ENCODE assay signal across 28 cellular contexts in the genomic region with DNA sequence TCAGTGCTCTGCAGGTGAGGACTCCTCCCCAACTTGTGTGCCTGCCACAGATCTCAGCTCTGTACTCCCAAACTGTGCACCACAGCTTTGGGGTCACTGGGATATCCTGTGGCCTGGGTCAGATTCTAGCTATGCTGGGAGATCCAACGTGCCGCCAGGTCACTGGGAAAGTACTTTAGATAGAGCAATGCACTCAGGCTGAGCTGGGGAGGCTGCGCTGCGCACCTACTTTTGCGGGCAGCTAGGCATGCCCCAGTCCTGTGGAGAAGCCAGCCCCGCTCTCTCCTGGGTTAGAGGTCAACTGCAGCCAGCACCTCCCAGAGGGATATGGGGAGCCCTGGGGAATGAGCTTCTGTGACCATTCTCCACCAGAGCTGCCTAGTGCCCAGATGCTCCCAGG.
"Had no signal": no experiment of that assay in that cellular context is flagged by ENCODE, and none has a peak within 500 bp of the region (broad histone marks: within the 10 kb centered on the region; RNA-seq: fewer than 3 reads in every experiment).

No MANE protein-coding gene starts in this region.

- H3K27ac ChIP-seq: body of pancreas, colonic mucosa, ovary, psoas muscle, sigmoid colon, thoracic aorta, uterus had no signal

- DNase-seq: activated B cell treated with CpG ODN at 0.5 μM for 24 hours; activated CD4-positive, alpha-beta T cell treated with anti-CD3 and anti-CD28 coated beads, Interleukin-2, amount 50 U/mL, for 1 hour; activated CD8-positive, alpha-beta memory T cell treated with anti-CD3 and anti-CD28 coated beads, Interleukin-2, amount 10 ng/mL, durations not matched to agents 7 days and 5 days; activated CD8-positive, alpha-beta T cell treated with anti-CD3 and anti-CD28 coated beads for 36 hours; activated effector memory CD4-positive, alpha-beta T cell treated with Interleukin-2 at 50 U/mL for 16 hours; activated naive CD4-positive, alpha-beta T cell treated with Interleukin-2 at 50 U/mL for 16 hours; anterior cingulate cortex; body of pancreas; colonic mucosa; effector CD8-positive, alpha-beta T cell; head of caudate nucleus; hippocampal formation; naive B cell; nephron progenitor cell; ovary; sigmoid colon; small intestine; stimulated activated CD4-positive, alpha-beta T cell treated with anti-CD3 and anti-CD28 coated beads, Interleukin-4, amount 100 ng/mL, for 24 hours; T-helper 2 cell; trophoblast cell; uterus had no signal

- H3K4me1 ChIP-seq: body of pancreas, colonic mucosa, psoas muscle, sigmoid colon, uterus had no signal

- H3K27ac Mint-ChIP-seq: activated B cell treated with CpG ODN at 0.5 μM for 24 hours; activated CD8-positive, alpha-beta memory T cell treated with anti-CD3 and anti-CD28 coated beads, Interleukin-2, amount 10 ng/mL, durations not matched to agents 7 days and 5 days; activated CD8-positive, alpha-beta T cell treated with anti-CD3 and anti-CD28 coated beads for 36 hours; activated naive CD8-positive, alpha-beta T cell; nephron progenitor cell; stimulated activated effector memory CD8-positive, alpha-beta T cell treated with anti-CD3 and anti-CD28 coated beads, Interleukin-12 subunit alpha, Interleukin-12 subunit beta, amount 100 ng/mL, for 72 hours; stimulated activated naive CD8-positive, alpha-beta T cell treated with anti-CD3 and anti-CD28 coated beads, Interleukin-15, Interleukin-2, amounts not matched to agents 100 ng/mL and 50 ng/mL, for 24 hours had no signal

- ATAC-seq: activated CD8-positive, alpha-beta memory T cell treated with anti-CD3 and anti-CD28 coated beads, Interleukin-2, amount 10 ng/mL, durations not matched to agents 7 days and 5 days; activated CD8-positive, alpha-beta T cell treated with anti-CD3 and anti-CD28 coated beads for 36 hours; body of pancreas; left lobe of liver; psoas muscle; stimulated activated effector memory CD8-positive, alpha-beta T cell treated with anti-CD3 and anti-CD28 coated beads, Interleukin-12 subunit alpha, Interleukin-12 subunit beta, amount 100 ng/mL, for 72 hours had no signal

- H3K27me3 Mint-ChIP-seq: activated B cell treated with CpG ODN at 0.5 μM for 24 hours; activated CD8-positive, alpha-beta memory T cell treated with anti-CD3 and anti-CD28 coated beads, Interleukin-2, amount 10 ng/mL, durations not matched to agents 7 days and 5 days; activated CD8-positive, alpha-beta T cell treated with anti-CD3 and anti-CD28 coated beads for 36 hours; activated naive CD8-positive, alpha-beta T cell; naive B cell; stimulated activated naive CD8-positive, alpha-beta T cell treated with anti-CD3 and anti-CD28 coated beads, Interleukin-15, Interleukin-2, amounts not matched to agents 100 ng/mL and 50 ng/mL, for 24 hours had no signal

- H3K9me3 Mint-ChIP-seq: activated B cell treated with CpG ODN at 0.5 μM for 24 hours, nephron progenitor cell had no signal

- H3K36me3 ChIP-seq: colonic mucosa, ovary, sigmoid colon, thoracic aorta, uterus had no signal

- H3K4me3 Mint-ChIP-seq: activated B cell treated with CpG ODN at 0.5 μM for 24 hours; activated CD8-positive, alpha-beta memory T cell treated with anti-CD3 and anti-CD28 coated beads, Interleukin-2, amount 10 ng/mL, durations not matched to agents 7 days and 5 days; activated CD8-positive, alpha-beta T cell treated with anti-CD3 and anti-CD28 coated beads for 36 hours; activated naive CD8-positive, alpha-beta T cell; naive B cell; nephron progenitor cell; stimulated activated effector memory CD8-positive, alpha-beta T cell treated with anti-CD3 and anti-CD28 coated beads, Interleukin-12 subunit alpha, Interleukin-12 subunit beta, amount 100 ng/mL, for 72 hours; stimulated activated naive CD8-positive, alpha-beta T cell treated with anti-CD3 and anti-CD28 coated beads, Interleukin-15, Interleukin-2, amounts not matched to agents 100 ng/mL and 50 ng/mL, for 24 hours had no signal

- H3K9me3 ChIP-seq: body of pancreas, colonic mucosa, ovary, sigmoid colon, thoracic aorta, uterus had no signal

- H3K4me1 Mint-ChIP-seq: activated B cell treated with CpG ODN at 0.5 μM for 24 hours; activated CD8-positive, alpha-beta memory T cell treated with anti-CD3 and anti-CD28 coated beads, Interleukin-2, amount 10 ng/mL, durations not matched to agents 7 days and 5 days; naive B cell; nephron progenitor cell; stimulated activated effector memory CD8-positive, alpha-beta T cell treated with anti-CD3 and anti-CD28 coated beads, Interleukin-12 subunit alpha, Interleukin-12 subunit beta, amount 100 ng/mL, for 72 hours had no signal

- H3K36me3 Mint-ChIP-seq: activated CD8-positive, alpha-beta memory T cell treated with anti-CD3 and anti-CD28 coated beads, Interleukin-2, amount 10 ng/mL, durations not matched to agents 7 days and 5 days; activated naive CD8-positive, alpha-beta T cell; naive B cell; stimulated activated effector memory CD8-positive, alpha-beta T cell treated with anti-CD3 and anti-CD28 coated beads, Interleukin-12 subunit alpha, Interleukin-12 subunit beta, amount 100 ng/mL, for 72 hours had no signal

- H3K4me3 ChIP-seq: body of pancreas, colonic mucosa, lung, ovary, psoas muscle, sigmoid colon, thoracic aorta, uterus had no signal

- H3K27me3 ChIP-seq: body of pancreas, colonic mucosa, ovary, sigmoid colon, uterus had no signal
